8 cellular contexts compared by ENCODE assay signal in the genomic region with DNA sequence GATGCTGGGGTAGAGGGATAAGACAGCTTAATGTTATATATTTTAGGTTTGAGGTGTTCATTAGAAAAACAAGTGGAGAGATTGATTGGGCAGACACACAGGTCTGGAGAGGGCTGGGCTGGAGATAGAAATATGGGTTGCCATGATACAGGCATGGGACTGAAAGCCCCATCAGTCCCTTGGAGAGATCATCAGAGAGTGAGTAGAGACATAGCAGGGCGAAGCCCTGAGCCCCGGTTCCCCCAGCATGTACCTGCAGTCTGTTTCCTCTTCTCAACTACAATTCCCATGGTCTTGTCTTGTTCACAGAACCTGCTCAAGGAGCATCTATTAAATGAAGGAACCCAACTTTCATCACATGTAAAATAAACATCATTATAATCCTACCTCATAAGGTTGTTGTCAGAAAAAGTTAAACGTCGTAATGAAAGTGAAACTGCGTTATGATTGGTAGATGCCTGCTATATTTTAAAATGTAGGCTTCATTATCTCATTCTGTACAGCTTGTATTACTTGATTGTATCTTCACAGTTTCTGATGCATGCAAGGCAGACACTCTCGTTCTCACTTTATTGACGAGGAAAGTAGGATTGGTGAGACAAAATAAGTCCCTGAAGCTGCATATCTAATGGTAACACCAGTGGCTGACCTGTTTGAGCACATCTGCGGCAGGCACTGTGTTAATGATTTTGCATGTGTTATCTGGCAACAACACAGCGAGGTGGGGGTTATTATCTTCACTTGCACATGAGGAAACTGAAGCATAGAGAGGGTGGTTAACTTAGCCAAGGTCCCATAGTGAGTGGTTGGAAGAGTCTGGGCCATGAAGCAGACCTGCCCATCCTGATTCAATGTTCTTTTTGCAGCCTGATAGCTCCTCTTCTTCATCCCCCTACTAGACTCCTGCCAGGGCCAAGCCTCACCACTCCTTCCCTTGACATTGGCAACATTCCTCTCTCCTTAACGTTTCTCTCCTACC.
DNase-seq lines count a peak whose midpoint lies in the region; ATAC-seq and TF ChIP-seq lines count a peak whose summit lies in the region.

No MANE protein-coding gene starts in this region.

- no peaks in the 10 kb centered on the region for H3K27me3 Mint-ChIP-seq in T-helper 1 cell treated with Interleukin-12 subunit alpha and Interleukin-12 subunit beta and Interleukin-4 antibody, amounts not matched to agents 30 μg/mL and 1 μg/mL, for 36 hours (ENCODE audit: low read depth)
- H3K27me3 Mint-ChIP-seq in dendritic cell treated with granulocyte-macrophage colony-stimulating factor and Interleukin-4, amounts not matched to agents 40 ng/mL and 50 ng/mL, for 4 days: peaks cover 18% of the 10 kb centered on the region
- no peaks in the 10 kb centered on the region for H3K27me3 Mint-ChIP-seq in stimulated activated naive B cell treated with anti-CD40 and anti-IgM and Interleukin-4, amounts not matched to agents 10 μg/mL and 1 μg/mL and 100 μg/mL, for 72 hours

- peak overlapping the region; percentile 91 for H3K27ac Mint-ChIP-seq in T-helper 1 cell treated with Interleukin-12 subunit alpha and Interleukin-12 subunit beta and Interleukin-4 antibody, amounts not matched to agents 30 μg/mL and 1 μg/mL, for 36 hours
- H3K27ac Mint-ChIP-seq in dendritic cell treated with granulocyte-macrophage colony-stimulating factor and Interleukin-4, amounts not matched to agents 40 ng/mL and 50 ng/mL, for 4 days: no peak overlapping the region
- peak overlapping the region; percentile 93 for H3K27ac Mint-ChIP-seq in stimulated activated naive B cell treated with anti-CD40 and anti-IgM and Interleukin-4, amounts not matched to agents 10 μg/mL and 1 μg/mL and 100 μg/mL, for 72 hours

- peak; percentile 65 for DNase-seq in activated CD8-positive, alpha-beta memory T cell treated with anti-CD3 and anti-CD28 coated beads for 24 hours
- DNase-seq in activated CD8-positive, alpha-beta memory T cell treated with anti-CD3 and anti-CD28 coated beads, Interleukin-2, amount 50 U/mL, for 4 hours: no peak
- DNase-seq in stimulated activated naive B cell treated with anti-CD40 and anti-IgM and Interleukin-4, amounts not matched to agents 10 μg/mL and 1 μg/mL and 100 μg/mL, for 72 hours: no peak
- DNase-seq in NCI-H226: no peak

- intact Hi-C loops in dendritic cell treated with granulocyte-macrophage colony-stimulating factor and Interleukin-4, amounts not matched to agents 40 ng/mL and 50 ng/mL, for 4 days (cut with micrococcal nuclease): loop anchor here (5.0 kb wide), 2 partner anchors 181 to 531 kb away; a partner anchor contains a TSS

- H3K4me3 Mint-ChIP-seq in T-helper 1 cell treated with Interleukin-12 subunit alpha and Interleukin-12 subunit beta and Interleukin-4 antibody, amounts not matched to agents 30 μg/mL and 1 μg/mL, for 36 hours: peak overlapping the region; percentile 87
- H3K4me3 Mint-ChIP-seq in dendritic cell treated with granulocyte-macrophage colony-stimulating factor and Interleukin-4, amounts not matched to agents 40 ng/mL and 50 ng/mL, for 4 days: peak overlapping the region; percentile 55
- peak overlapping the region; percentile 82 to 86 for H3K4me3 Mint-ChIP-seq in stimulated activated naive B cell treated with anti-CD40 and anti-IgM and Interleukin-4, amounts not matched to agents 10 μg/mL and 1 μg/mL and 100 μg/mL, for 72 hours

- peaks cover 37% of the 10 kb centered on the region for H3K4me1 Mint-ChIP-seq in T-helper 1 cell treated with Interleukin-12 subunit alpha and Interleukin-12 subunit beta and Interleukin-4 antibody, amounts not matched to agents 30 μg/mL and 1 μg/mL, for 36 hours (ENCODE audit: low read depth)
- H3K4me1 Mint-ChIP-seq in dendritic cell treated with granulocyte-macrophage colony-stimulating factor and Interleukin-4, amounts not matched to agents 40 ng/mL and 50 ng/mL, for 4 days (ENCODE audit: low read depth): peaks cover 40% of the 10 kb centered on the region
- H3K4me1 Mint-ChIP-seq in stimulated activated naive B cell treated with anti-CD40 and anti-IgM and Interleukin-4, amounts not matched to agents 10 μg/mL and 1 μg/mL and 100 μg/mL, for 72 hours: peaks cover 41 to 45% of the 10 kb centered on the region in 2 donors

- ATAC-seq in stimulated activated naive B cell treated with anti-CD40 and anti-IgM and Interleukin-4, amounts not matched to agents 10 μg/mL and 1 μg/mL and 100 μg/mL, for 72 hours (replicated peaks): no peak
- ATAC-seq in SK-N-SH treated with all-trans-retinoic acid at 6 μM for 48 hours (no peak), esophagus mucosa (no peak)

- H3K9me3 Mint-ChIP-seq in T-helper 1 cell treated with Interleukin-12 subunit alpha and Interleukin-12 subunit beta and Interleukin-4 antibody, amounts not matched to agents 30 μg/mL and 1 μg/mL, for 36 hours: no peaks in the 10 kb centered on the region
- H3K9me3 Mint-ChIP-seq in dendritic cell treated with granulocyte-macrophage colony-stimulating factor and Interleukin-4, amounts not matched to agents 40 ng/mL and 50 ng/mL, for 4 days: no peaks in the 10 kb centered on the region
- H3K9me3 Mint-ChIP-seq in stimulated activated naive B cell treated with anti-CD40 and anti-IgM and Interleukin-4, amounts not matched to agents 10 μg/mL and 1 μg/mL and 100 μg/mL, for 72 hours: no peaks in the 10 kb centered on the region

- peaks cover 3% of the 10 kb centered on the region for H3K36me3 Mint-ChIP-seq in T-helper 1 cell treated with Interleukin-12 subunit alpha and Interleukin-12 subunit beta and Interleukin-4 antibody, amounts not matched to agents 30 μg/mL and 1 μg/mL, for 36 hours (ENCODE audit: low read depth)
- peaks cover 8% of the 10 kb centered on the region for H3K36me3 Mint-ChIP-seq in dendritic cell treated with granulocyte-macrophage colony-stimulating factor and Interleukin-4, amounts not matched to agents 40 ng/mL and 50 ng/mL, for 4 days (ENCODE audit: low read depth)
- H3K36me3 Mint-ChIP-seq in stimulated activated naive B cell treated with anti-CD40 and anti-IgM and Interleukin-4, amounts not matched to agents 10 μg/mL and 1 μg/mL and 100 μg/mL, for 72 hours: peaks cover 5 to 13% of the 10 kb centered on the region in 2 donors

TF ChIP-seq in SK-N-SH treated with all-trans-retinoic acid at 6 μM for 48 hours, 23 proteins besides CTCF, POLR2A, EP300 and RAD21:
- TF ChIP-seq GLIS3 (CRISPR knock-in tag; IDR thresholded peaks at IDR 0.05) (no peak), ZC3H10 (CRISPR knock-in tag; IDR thresholded peaks at IDR 0.05) (no peak), OSR1 (CRISPR knock-in tag; IDR thresholded peaks at IDR 0.05) (no peak), ISL1 (CRISPR knock-in tag; IDR thresholded peaks at IDR 0.05) (no peak), ZNF70 (CRISPR knock-in tag; IDR thresholded peaks at IDR 0.05) (no peak), RARB (CRISPR knock-in tag; IDR thresholded peaks at IDR 0.05) (no peak), PPARA (CRISPR knock-in tag; IDR thresholded peaks at IDR 0.05; ENCODE audit: borderline replicate concordance) (no peak), ZNF565 (CRISPR knock-in tag; conservative IDR thresholded peaks at IDR 0.05; ENCODE audit: low read depth) (no peak), BACH2 (CRISPR knock-in tag; IDR thresholded peaks at IDR 0.05; ENCODE audit: borderline replicate concordance) (no peak), ESRRG (CRISPR knock-in tag; IDR thresholded peaks at IDR 0.05) (no peak)
- TF ChIP-seq, protein P1, sequence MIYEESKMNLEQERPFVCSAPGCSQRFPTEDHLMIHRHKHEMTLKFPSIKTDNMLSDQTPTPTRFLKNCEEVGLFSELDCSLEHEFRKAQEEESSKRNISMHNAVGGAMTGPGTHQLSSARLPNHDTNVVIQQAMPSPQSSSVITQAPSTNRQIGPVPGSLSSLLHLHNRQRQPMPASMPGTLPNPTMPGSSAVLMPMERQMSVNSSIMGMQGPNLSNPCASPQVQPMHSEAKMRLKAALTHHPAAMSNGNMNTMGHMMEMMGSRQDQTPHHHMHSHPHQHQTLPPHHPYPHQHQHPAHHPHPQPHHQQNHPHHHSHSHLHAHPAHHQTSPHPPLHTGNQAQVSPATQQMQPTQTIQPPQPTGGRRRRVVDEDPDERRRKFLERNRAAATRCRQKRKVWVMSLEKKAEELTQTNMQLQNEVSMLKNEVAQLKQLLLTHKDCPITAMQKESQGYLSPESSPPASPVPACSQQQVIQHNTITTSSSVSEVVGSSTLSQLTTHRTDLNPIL (CRISPR knock-in tag; IDR thresholded peaks at IDR 0.05; ENCODE audit: low read depth): no peak
- TF ChIP-seq, protein P2, sequence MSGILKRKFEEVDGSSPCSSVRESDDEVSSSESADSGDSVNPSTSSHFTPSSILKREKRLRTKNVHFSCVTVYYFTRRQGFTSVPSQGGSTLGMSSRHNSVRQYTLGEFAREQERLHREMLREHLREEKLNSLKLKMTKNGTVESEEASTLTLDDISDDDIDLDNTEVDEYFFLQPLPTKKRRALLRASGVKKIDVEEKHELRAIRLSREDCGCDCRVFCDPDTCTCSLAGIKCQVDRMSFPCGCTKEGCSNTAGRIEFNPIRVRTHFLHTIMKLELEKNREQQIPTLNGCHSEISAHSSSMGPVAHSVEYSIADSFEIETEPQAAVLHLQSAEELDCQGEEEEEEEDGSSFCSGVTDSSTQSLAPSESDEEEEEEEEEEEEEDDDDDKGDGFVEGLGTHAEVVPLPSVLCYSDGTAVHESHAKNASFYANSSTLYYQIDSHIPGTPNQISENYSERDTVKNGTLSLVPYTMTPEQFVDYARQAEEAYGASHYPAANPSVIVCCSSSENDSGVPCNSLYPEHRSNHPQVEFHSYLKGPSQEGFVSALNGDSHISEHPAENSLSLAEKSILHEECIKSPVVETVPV (CRISPR knock-in tag; IDR thresholded peaks at IDR 0.05): no peak
- TF ChIP-seq, protein P3, sequence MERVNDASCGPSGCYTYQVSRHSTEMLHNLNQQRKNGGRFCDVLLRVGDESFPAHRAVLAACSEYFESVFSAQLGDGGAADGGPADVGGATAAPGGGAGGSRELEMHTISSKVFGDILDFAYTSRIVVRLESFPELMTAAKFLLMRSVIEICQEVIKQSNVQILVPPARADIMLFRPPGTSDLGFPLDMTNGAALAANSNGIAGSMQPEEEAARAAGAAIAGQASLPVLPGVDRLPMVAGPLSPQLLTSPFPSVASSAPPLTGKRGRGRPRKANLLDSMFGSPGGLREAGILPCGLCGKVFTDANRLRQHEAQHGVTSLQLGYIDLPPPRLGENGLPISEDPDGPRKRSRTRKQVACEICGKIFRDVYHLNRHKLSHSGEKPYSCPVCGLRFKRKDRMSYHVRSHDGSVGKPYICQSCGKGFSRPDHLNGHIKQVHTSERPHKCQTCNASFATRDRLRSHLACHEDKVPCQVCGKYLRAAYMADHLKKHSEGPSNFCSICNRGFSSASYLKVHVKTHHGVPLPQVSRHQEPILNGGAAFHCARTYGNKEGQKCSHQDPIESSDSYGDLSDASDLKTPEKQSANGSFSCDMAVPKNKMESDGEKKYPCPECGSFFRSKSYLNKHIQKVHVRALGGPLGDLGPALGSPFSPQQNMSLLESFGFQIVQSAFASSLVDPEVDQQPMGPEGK (CRISPR knock-in tag; IDR thresholded peaks at IDR 0.05; ENCODE audit: borderline replicate concordance): no peak
TF ChIP-seq in SK-N-SH treated with all-trans-retinoic acid at 6 μM for 48 hours: peak in this region for 0.
